Comparison of ENCODE assay signal across 8 cellular contexts in the genomic region with DNA sequence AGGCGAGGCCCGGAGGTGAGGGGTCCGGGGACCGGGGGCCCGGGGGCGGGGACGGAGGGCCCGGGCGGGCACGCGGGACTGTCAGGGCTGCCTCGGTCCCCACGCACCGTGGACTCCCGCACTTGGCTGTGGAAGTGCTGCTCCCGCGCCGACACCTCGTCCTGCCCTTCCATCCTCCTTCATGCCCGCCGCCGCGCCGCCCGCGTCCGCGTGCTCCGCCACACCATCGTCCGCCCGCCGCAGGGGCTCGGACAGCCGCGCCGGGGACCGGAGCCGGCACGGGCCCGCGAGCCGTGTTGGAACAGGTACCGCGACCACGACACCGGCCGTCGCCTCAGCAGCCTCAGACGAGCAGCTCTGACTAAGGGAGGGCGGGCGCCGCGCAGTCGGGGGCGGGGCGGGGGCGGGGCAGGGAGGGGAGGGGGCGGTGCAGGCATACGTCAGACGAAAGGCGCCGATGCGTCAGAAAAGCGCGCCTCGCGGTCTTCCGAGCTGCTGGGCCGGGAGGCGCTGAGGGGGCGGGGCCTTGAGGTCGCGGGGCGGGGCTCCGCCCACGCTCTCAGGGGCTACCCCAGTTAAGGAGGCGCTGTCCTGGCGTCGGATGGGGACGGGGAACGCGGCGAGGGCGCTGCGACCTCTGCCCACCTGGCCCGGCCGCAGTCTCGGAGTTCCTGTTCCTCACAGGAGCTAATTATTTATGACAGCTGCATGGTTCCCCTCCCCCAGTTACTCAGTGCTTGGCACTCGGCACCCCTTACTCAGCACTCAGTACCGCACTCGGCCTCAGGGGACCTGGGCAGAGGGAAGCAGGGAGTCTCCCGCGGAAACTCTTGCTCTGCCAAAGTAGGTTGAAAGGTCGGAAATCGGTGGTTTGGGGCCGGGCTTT. TPM values are rescaled to one million over a fixed set of nuclear protein-coding genes. Genes with fewer than 3 reads are reported as not detected.
DNase-seq lines count a peak whose midpoint lies in the region; ATAC-seq, FAIRE-seq and TF ChIP-seq lines count a peak whose summit lies in the region.

A gene with protein sequence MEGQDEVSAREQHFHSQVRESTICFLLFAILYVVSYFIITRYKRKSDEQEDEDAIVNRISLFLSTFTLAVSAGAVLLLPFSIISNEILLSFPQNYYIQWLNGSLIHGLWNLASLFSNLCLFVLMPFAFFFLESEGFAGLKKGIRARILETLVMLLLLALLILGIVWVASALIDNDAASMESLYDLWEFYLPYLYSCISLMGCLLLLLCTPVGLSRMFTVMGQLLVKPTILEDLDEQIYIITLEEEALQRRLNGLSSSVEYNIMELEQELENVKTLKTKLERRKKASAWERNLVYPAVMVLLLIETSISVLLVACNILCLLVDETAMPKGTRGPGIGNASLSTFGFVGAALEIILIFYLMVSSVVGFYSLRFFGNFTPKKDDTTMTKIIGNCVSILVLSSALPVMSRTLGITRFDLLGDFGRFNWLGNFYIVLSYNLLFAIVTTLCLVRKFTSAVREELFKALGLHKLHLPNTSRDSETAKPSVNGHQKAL (minus strand): TSS at position 363 of the 886 bp plus-strand sequence. CDS start 190 bp downstream, at position 173.

- DNase-seq in ELR (ENCODE audit: low read depth) (peak; percentile 93), H54 (ENCODE audit: insufficient read length, low spot score) (peak; percentile 88), fibroblast of the aortic adventitia (ENCODE audit: low read depth) (peak; percentile 94), nephron progenitor cell (peak; percentile 96)
- DNase-seq in activated effector memory CD4-positive, alpha-beta T cell treated with Interleukin-2 at 50 U/mL for 16 hours: peak; percentile 94
- peak; percentile 95 for DNase-seq in stimulated activated naive CD8-positive, alpha-beta T cell treated with anti-CD3 and anti-CD28 coated beads, Interleukin-15, amount 100 ng/mL, for 72 hours

- H3K36me3 Mint-ChIP-seq in nephron progenitor cell (ENCODE audit: low read depth): peaks cover 16% of the 10 kb centered on the region

- peak within 1 kb of the TSS; percentile 83 for H2AFZ ChIP-seq in Loucy (ENCODE audit: low read length)

- no peaks in the 10 kb centered on the region for H3K36me3 ChIP-seq in Loucy (ENCODE audit: insufficient read depth, low read length)

- peak within 1 kb of the TSS; percentile 76 for H3K9ac ChIP-seq in Loucy (ENCODE audit: low read depth, low read length, poor library complexity, severe bottlenecking)

- TF ChIP-seq POLR2A in H54 (IDR thresholded peaks at IDR 0.05; ENCODE audit: low read depth, low read length): peak; percentile 83
- peak; percentile 95 for TF ChIP-seq POLR2A in Raji (IDR thresholded peaks at IDR 0.05; ENCODE audit: insufficient read depth, low read depth, low read length)

- peak within 1 kb of the TSS; percentile 94 for H3K4me2 ChIP-seq in Loucy (ENCODE audit: low read depth, low read length, poor library complexity, severe bottlenecking)

- H3K4me3 ChIP-seq in Loucy (ENCODE audit: low read length, poor library complexity, severe bottlenecking) (peak within 1 kb of the TSS; percentile 89), fibroblast of the aortic adventitia (ENCODE audit: low read depth, low read length) (peak within 1 kb of the TSS; percentile 91)

- peaks cover 44% of the 10 kb centered on the region for H3K79me2 ChIP-seq in Loucy (ENCODE audit: insufficient read depth, low read length)

- H3K9me3 ChIP-seq in Loucy (ENCODE audit: insufficient read depth, low read depth, low read length): no peaks in the 10 kb centered on the region

- H3K9me2 ChIP-seq in Loucy (replicated peaks; ENCODE audit: low read depth, low read length): no peaks in the 10 kb centered on the region

- peak within 1 kb of the TSS; percentile 94 for H3K4me3 Mint-ChIP-seq in nephron progenitor cell
- peak within 1 kb of the TSS; percentile 86 to 92 for H3K4me3 Mint-ChIP-seq in stimulated activated naive CD8-positive, alpha-beta T cell treated with anti-CD3 and anti-CD28 coated beads, Interleukin-15, amount 100 ng/mL, for 72 hours

- no peak for FAIRE-seq in H54 (lab: Jason Lieb, UNC)

- peak; percentile 88 for ATAC-seq in stimulated activated naive CD8-positive, alpha-beta T cell treated with anti-CD3 and anti-CD28 coated beads, Interleukin-15, amount 100 ng/mL, for 72 hours

- peaks cover 8% of the 10 kb centered on the region for H3K9me3 Mint-ChIP-seq in nephron progenitor cell
- peaks cover 0 to 9% of the 10 kb centered on the region in 2 donors for H3K9me3 Mint-ChIP-seq in stimulated activated naive CD8-positive, alpha-beta T cell treated with anti-CD3 and anti-CD28 coated beads, Interleukin-15, amount 100 ng/mL, for 72 hours

- peaks cover 31% of the 10 kb centered on the region for H4K20me1 ChIP-seq in Loucy (ENCODE audit: insufficient read depth, low read length, poor library complexity, severe bottlenecking)

- TF ChIP-seq CTCF in Loucy (conservative IDR thresholded peaks at IDR 0.05; ENCODE audit: low read length) (peak; percentile 49), fibroblast of the aortic adventitia (IDR thresholded peaks at IDR 0.05; ENCODE audit: insufficient read depth, low read length) (peak; percentile 82), nephron progenitor cell (IDR thresholded peaks at IDR 0.05) (peak; percentile 41)

- H3F3A ChIP-seq in Loucy (ENCODE audit: low read depth): no peaks in the 10 kb centered on the region

- peaks cover 61% of the 10 kb centered on the region for H3K4me1 ChIP-seq in Loucy (ENCODE audit: insufficient read depth, low read length, poor library complexity, severe bottlenecking)

- peaks cover 7% of the 10 kb centered on the region for H3K27me3 Mint-ChIP-seq in nephron progenitor cell (ENCODE audit: low read depth, poor library complexity)
- H3K27me3 Mint-ChIP-seq in stimulated activated naive CD8-positive, alpha-beta T cell treated with anti-CD3 and anti-CD28 coated beads, Interleukin-15, amount 100 ng/mL, for 72 hours: no peaks in the 10 kb centered on the region

- H3K27ac Mint-ChIP-seq in nephron progenitor cell: peak within 1 kb of the TSS; percentile 91
- peak within 1 kb of the TSS; percentile 90 to 96 for H3K27ac Mint-ChIP-seq in stimulated activated naive CD8-positive, alpha-beta T cell treated with anti-CD3 and anti-CD28 coated beads, Interleukin-15, amount 100 ng/mL, for 72 hours

- no peaks in the 10 kb centered on the region for H3K27me3 ChIP-seq in Loucy (ENCODE audit: insufficient read depth, low read length, poor library complexity, severe bottlenecking)

- peaks cover 26% of the 10 kb centered on the region for H3K4me1 Mint-ChIP-seq in nephron progenitor cell
- H3K4me1 Mint-ChIP-seq in stimulated activated naive CD8-positive, alpha-beta T cell treated with anti-CD3 and anti-CD28 coated beads, Interleukin-15, amount 100 ng/mL, for 72 hours: peaks cover 52% of the 10 kb centered on the region

RNA-seq across cellular contexts. Expression of the gene that starts here (rescaled TPM):
- total RNA-seq in fibroblast of the aortic adventitia (ENCODE audit: low replicate concordance): 45.3 and 63.2 TPM in 2 replicates

Comparison
In these comparisons a context has a peak if more than half of its experiments do, and no peak if none do; other contexts are left out.
1. Peak in every context shown above with its lines: DNase-seq, ATAC-seq and H3K4me3 ChIP-seq.